ENCODE assay signal across 8 cellular contexts in the genomic region with DNA sequence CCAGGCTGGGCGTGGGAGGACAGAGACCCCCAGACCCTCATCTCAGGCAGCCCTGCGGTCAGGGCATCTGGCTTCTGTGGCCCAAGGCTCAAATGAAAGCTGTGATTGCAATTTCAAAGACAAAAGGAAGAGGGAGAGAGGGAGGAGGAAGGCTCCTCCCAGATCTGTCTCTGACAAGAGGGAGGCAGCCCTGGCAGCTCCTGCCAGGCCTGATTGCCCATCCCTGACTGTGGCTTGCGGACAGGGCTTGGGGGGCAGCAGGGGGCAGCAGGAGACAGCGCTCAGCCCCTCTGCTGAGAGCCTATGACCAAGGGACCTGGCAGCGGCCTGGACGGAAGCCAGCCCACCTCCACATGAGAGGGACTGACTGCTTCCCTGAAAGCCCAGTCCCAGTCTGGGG.
DNase-seq lines count a peak whose midpoint lies in the region; ATAC-seq and TF ChIP-seq lines count a peak whose summit lies in the region.

No MANE protein-coding gene starts in this region.

- peaks cover 11% of the 10 kb centered on the region for H3K4me1 Mint-ChIP-seq in mesothelial cell of epicardium

- peak; percentile 42 for DNase-seq in COLO668 (lab: John Stamatoyannopoulos, UW; ENCODE audit: unreplicated experiment)
- DNase-seq in GM19240 (ENCODE audit: insufficient read length, low spot score) = peak; percentile 15
- DNase-seq in NCI-H748 (lab: John Stamatoyannopoulos, UW; ENCODE audit: unreplicated experiment) = peak; percentile 76
- DNase-seq in fibroblast of mammary gland (ENCODE audit: low read depth) = peak; percentile 10
- DNase-seq in NCI-H446 (lab: John Stamatoyannopoulos, UW) = no peak
- DNase-seq in mesothelial cell of epicardium (ENCODE audit: low spot score in 2 of 2, unreplicated experiment in 2 of 2) = no peak
- DNase-seq in NK-92 treated with Interleukin-12 subunit alpha and Interleukin-12 subunit beta, amount 100 ng/mL, for 24 hours (lab: John Stamatoyannopoulos, UW) = no peak

- peaks cover 27% of the 10 kb centered on the region for H3K27me3 Mint-ChIP-seq in mesothelial cell of epicardium (ENCODE audit: low read depth)

- no peak overlapping the region for H3K4me3 ChIP-seq in fibroblast of mammary gland (ENCODE audit: control insufficient read depth, low read depth, low read length)

- H3K36me3 Mint-ChIP-seq in mesothelial cell of epicardium = no peaks in the 10 kb centered on the region

- H3K4me3 Mint-ChIP-seq in mesothelial cell of epicardium = no peak overlapping the region

- ATAC-seq in HG02798 (IDR thresholded peaks at IDR 0.05; ENCODE audit: poor library complexity, unreplicated experiment) = no peak

- no peaks in the 10 kb centered on the region for H3K9me3 Mint-ChIP-seq in mesothelial cell of epicardium

- peak; percentile 11 for TF ChIP-seq CTCF in fibroblast of mammary gland (conservative IDR thresholded peaks at IDR 0.05; ENCODE audit: control insufficient read depth, insufficient read depth, low read depth, low read length)
- TF ChIP-seq CTCF in mesothelial cell of epicardium (IDR thresholded peaks at IDR 0.05; ENCODE audit: unreplicated experiment) = no peak

- H3K27ac Mint-ChIP-seq in mesothelial cell of epicardium = no peak overlapping the region

Comparison
In these comparisons a context has a peak if more than half of its experiments do, and no peak if none do; other contexts are left out.
1. DNase-seq: peak in COLO668 (single experiment), GM19240 (single experiment), NCI-H748 (single experiment) and fibroblast of mammary gland (single experiment); none in NCI-H446 (0 of 2), mesothelial cell of epicardium (0 of 2) and NK-92 treated with Interleukin-12 subunit alpha and Interleukin-12 subunit beta, amount 100 ng/mL, for 24 hours (single experiment).